9 cellular contexts compared by ENCODE assay signal in genomic region chr19:41206926-41207750, GRCh38. TPM values are rescaled to one million over a fixed set of nuclear protein-coding genes. Genes with fewer than 3 reads are reported as not detected.
A peak's percentile ranks its signal among the peaks of the same experiment; 100 is the strongest.
DNase-seq lines count a peak whose midpoint lies in the region; ATAC-seq and TF ChIP-seq lines count a peak whose summit lies in the region.
"Had no signal": no experiment of that assay in that cellular context is flagged by ENCODE, and none has a peak within 500 bp of the region (broad histone marks: within the 10 kb centered on the region; RNA-seq: fewer than 3 reads in every experiment).

No MANE protein-coding gene starts in this region.

- H3K4me1 ChIP-seq in GM23248 (ENCODE audit: insufficient read depth) (peaks cover 18% of the 10 kb centered on the region), colonic mucosa (no peaks in the 10 kb centered on the region)

- no peaks in the 10 kb centered on the region for H3K9me2 ChIP-seq in GM23248 (ENCODE audit: insufficient read depth)

- no peaks in the 10 kb centered on the region for H4K20me1 ChIP-seq in GM23248 (ENCODE audit: insufficient read depth)

- peaks cover 19% of the 10 kb centered on the region for H3K4me1 Mint-ChIP-seq in stimulated activated effector memory CD8-positive, alpha-beta T cell treated with anti-CD3 and anti-CD28 coated beads, Interleukin-12 subunit alpha, Interleukin-12 subunit beta, amount 100 ng/mL, for 72 hours

- H3K27me3 ChIP-seq in GM23248 (replicated peaks; ENCODE audit: insufficient read depth) (no peaks in the 10 kb centered on the region), colonic mucosa (no peaks in the 10 kb centered on the region)
- H3K27me3 ChIP-seq: MG63 had no signal

- no peaks in the 10 kb centered on the region for H3K36me3 ChIP-seq in GM23248 (ENCODE audit: low read depth)
- H3K36me3 ChIP-seq in colonic mucosa, result no peaks in the 10 kb centered on the region

- TF ChIP-seq CTCF in colonic mucosa (IDR thresholded peaks at IDR 0.05), result no peak
- TF ChIP-seq CTCF in lower leg skin (IDR thresholded peaks at IDR 0.05), result no peak
- no peak for TF ChIP-seq CTCF in GM10248 (IDR thresholded peaks at IDR 0.05; ENCODE audit: control extremely low read depth, extremely low read depth, low read depth, missing control alignments)

- CTCF ChIA-PET in GM10248 (lab: Yijun Ruan, JAX), result interaction anchor here (1.2 to 1.8 kb wide), 3 partner anchors 11 to 101 kb away, joined by 3 to 10 read pairs (median 5); no protein-coding TSS in a partner anchor

- in situ Hi-C loops in GM23248 (cut with MboI), result no loop called here

- DNase-seq in GM23248 (peak; percentile 60), colonic mucosa (peak; percentile 43), lower leg skin (ENCODE audit: low spot score in 2 of 2) (peak; percentile 84 to 97), SKM-1 (lab: John Stamatoyannopoulos, UW; ENCODE audit: unreplicated experiment) (no peak), GM10248 (ENCODE audit: extremely low spot score) (no peak), COLO668 (lab: John Stamatoyannopoulos, UW; ENCODE audit: unreplicated experiment) (no peak)
- no peak for DNase-seq in stimulated activated effector memory CD8-positive, alpha-beta T cell treated with anti-CD3 and anti-CD28 coated beads, Interleukin-12 subunit alpha, Interleukin-12 subunit beta, amount 100 ng/mL, for 72 hours (ENCODE audit: low spot score in 2 of 2)
- DNase-seq: MG63 had no signal

- H3K27ac Mint-ChIP-seq in stimulated activated effector memory CD8-positive, alpha-beta T cell treated with anti-CD3 and anti-CD28 coated beads, Interleukin-12 subunit alpha, Interleukin-12 subunit beta, amount 100 ng/mL, for 72 hours, result peak overlapping the region; percentile 18

- H3K27ac ChIP-seq in GM23248 (0 out of 2 replicates have a peak overlapping the region, but pooled peaks have one; percentile 1), colonic mucosa (peak overlapping the region; percentile 13)

- H3F3A ChIP-seq in GM23248 (ENCODE audit: insufficient read depth), result peaks cover 24% of the 10 kb centered on the region; the same call in 1 of the 2 replicates

- WGBS in GM23248 (ENCODE audit: low coverage in 1 of 2, low lambda C conversion rate in 2 of 2, missing lambda C conversion rate in 2 of 2), 2 experiments, result 12 to 14% methylated on average over 25 to 26 of the region's 26 CpGs
- WGBS in lower leg skin, 2 donors, result 52 to 54% methylated on average over 25 to 26 of the region's 26 CpGs

- H3K9ac ChIP-seq in GM23248, result peak overlapping the region; percentile 36
- peak overlapping the region in 1 of 2 donors; percentile 12 for H3K9ac ChIP-seq in colonic mucosa (ENCODE audit: low read depth in 2 of 2, low read length in 2 of 2)

- H3K9me3 Mint-ChIP-seq in stimulated activated effector memory CD8-positive, alpha-beta T cell treated with anti-CD3 and anti-CD28 coated beads, Interleukin-12 subunit alpha, Interleukin-12 subunit beta, amount 100 ng/mL, for 72 hours, result no peaks in the 10 kb centered on the region

- H3K36me3 Mint-ChIP-seq in stimulated activated effector memory CD8-positive, alpha-beta T cell treated with anti-CD3 and anti-CD28 coated beads, Interleukin-12 subunit alpha, Interleukin-12 subunit beta, amount 100 ng/mL, for 72 hours, result peaks cover 5% of the 10 kb centered on the region

- no peak for TF ChIP-seq POLR2A in lower leg skin (IDR thresholded peaks at IDR 0.05)

- no peak overlapping the region for H3K4me3 ChIP-seq in GM23248
- H3K4me3 ChIP-seq in colonic mucosa, result no peak overlapping the region
- H3K4me3 ChIP-seq in lower leg skin (ENCODE audit: low read depth, poor library complexity, severe bottlenecking), result no peak overlapping the region
- H3K4me3 ChIP-seq: MG63 had no signal

- no peak for ATAC-seq in stimulated activated effector memory CD8-positive, alpha-beta T cell treated with anti-CD3 and anti-CD28 coated beads, Interleukin-12 subunit alpha, Interleukin-12 subunit beta, amount 100 ng/mL, for 72 hours
- no peak for ATAC-seq in HG02642 (IDR thresholded peaks at IDR 0.05; ENCODE audit: poor library complexity, unreplicated experiment)

- no peaks in the 10 kb centered on the region for H3K9me3 ChIP-seq in GM23248 (ENCODE audit: low read depth)
- H3K9me3 ChIP-seq in colonic mucosa, result no peaks in the 10 kb centered on the region
- H3K9me3 ChIP-seq: MG63 had no signal

- no peaks in the 10 kb centered on the region for H3K79me2 ChIP-seq in GM23248 (ENCODE audit: insufficient read depth)

- no peak overlapping the region for H3K4me3 Mint-ChIP-seq in stimulated activated effector memory CD8-positive, alpha-beta T cell treated with anti-CD3 and anti-CD28 coated beads, Interleukin-12 subunit alpha, Interleukin-12 subunit beta, amount 100 ng/mL, for 72 hours

- POLR2A ChIA-PET in GM10248 (lab: Yijun Ruan, JAX), result no interaction called here

- H2AFZ ChIP-seq in GM23248, result peak overlapping the region; percentile 86

- H3K4me2 ChIP-seq in GM23248 (ENCODE audit: unreplicated experiment), result peak overlapping the region; percentile 69

- intact Hi-C loops in colonic mucosa (cut with DNase I), result loop anchor here (5.0 kb wide), 1 partner anchor 100 kb away; no protein-coding TSS in a partner anchor
- intact Hi-C loops in lower leg skin (cut with DNase I; ENCODE audit: low total_unique reads), result no loop called here

RNA-seq across cellular contexts. Expression of gene AXL, which starts 11.9 kb away (rescaled TPM):
- total RNA-seq in GM23248 (2014; rRNA removed; shearing (Covaris generic)), result 401 and 421 TPM in 2 replicates
- polyA plus RNA-seq in GM23248 (2016; fragmentation: Nextera tagmentation; extraction: Ambion mirVana), result 340 and 348 TPM in 2 replicates
- total RNA-seq in colonic mucosa, result 10 to 100 TPM in 1 of 2 donors, 1 to 10 TPM in 1; 6.2 to 21.4 TPM
- total RNA-seq in lower leg skin, result 10 to 100 TPM; 17.3 to 86.2 (median 56.7) TPM

RNA-seq across cellular contexts. Expression of gene CYP2S1, which starts 14.1 kb away (rescaled TPM):
- 0.13 TPM in 1 of 2 replicates, not detected in the other for total RNA-seq in GM23248 (2014; rRNA removed; shearing (Covaris generic))
- not detected in 2 replicates for polyA plus RNA-seq in GM23248 (2016; fragmentation: Nextera tagmentation; extraction: Ambion mirVana)
- 100 to 1,000 TPM; 114 to 152 TPM for total RNA-seq in colonic mucosa
- total RNA-seq in lower leg skin, result 1 to 10 TPM in 3 of 4 donors, under 1 TPM in 1; 0.49 to 3.8 (median 1.9) TPM

RNA-seq across cellular contexts. Expression of gene HNRNPUL1, which starts 57.0 kb away (rescaled TPM):
- 107 and 111 TPM in 2 replicates for total RNA-seq in GM23248 (2014; rRNA removed; shearing (Covaris generic))
- 105 and 112 TPM in 2 replicates for polyA plus RNA-seq in GM23248 (2016; fragmentation: Nextera tagmentation; extraction: Ambion mirVana)
- total RNA-seq in colonic mucosa (100 to 1,000 TPM; 179 to 233 TPM), lower leg skin (100 to 1,000 TPM; 130 to 196 (median 152) TPM)

Comparison
In these comparisons a context has a peak if more than half of its experiments do, and no peak if none do; other contexts are left out.
1. DNase-seq: peak in GM23248 (single experiment), colonic mucosa (single experiment) and lower leg skin (2 of 2); none in stimulated activated effector memory CD8-positive, alpha-beta T cell treated with anti-CD3 and anti-CD28 coated beads, Interleukin-12 subunit alpha, Interleukin-12 subunit beta, amount 100 ng/mL, for 72 hours (0 of 2), SKM-1 (single experiment), GM10248 (single experiment) and COLO668 (single experiment).
2. RNA of gene CYP2S1, which starts 14.1 kb away (total RNA-seq): 114 to 152 TPM in colonic mucosa; 0.49 to 3.8 TPM in lower leg skin and 0.13 TPM in GM23248; every median in the first group is over 10 times any median in the second.